In genomic region chr2:45199973-45200372, GRCh38 we compare ENCODE assay signal across 21 cellular contexts.
DNase-seq lines count a peak whose midpoint lies in the region; TF ChIP-seq lines count a peak whose summit lies in the region.
"Had no signal": no experiment of that assay in that cellular context is flagged by ENCODE, and none has a peak within 500 bp of the region (broad histone marks: within the 10 kb centered on the region; RNA-seq: fewer than 3 reads in every experiment).

No MANE protein-coding gene starts in this region.

- TF ChIP-seq CTCF in fibroblast of pulmonary artery (IDR thresholded peaks at IDR 0.05; ENCODE audit: low read length, missing control alignments): no peak
- TF ChIP-seq CTCF in retinal pigment epithelial cell (conservative IDR thresholded peaks at IDR 0.05; ENCODE audit: low read depth, low read length): no peak

- H3K27me3 ChIP-seq in SJCRH30: no peaks in the 10 kb centered on the region; the same call in 1 of the 2 replicates
- H3K27me3 ChIP-seq: left lung, spleen, upper lobe of left lung had no signal

- H3K9me3 ChIP-seq in SJCRH30 (replicated peaks): peaks cover 12% of the 10 kb centered on the region
- H3K9me3 ChIP-seq: HAP-1, left lung, upper lobe of left lung had no signal

- H3K36me3 ChIP-seq in SJCRH30: no peaks in the 10 kb centered on the region
- H3K36me3 ChIP-seq: HAP-1, left lung, spleen, upper lobe of left lung had no signal

- H3K4me1 ChIP-seq in SJCRH30: peaks cover 10% of the 10 kb centered on the region
- H3K4me1 ChIP-seq: HAP-1, left lung, spleen, upper lobe of left lung had no signal

- no peak overlapping the region for H3K27ac ChIP-seq in SJCRH30
- H3K27ac ChIP-seq: left lung, spleen, upper lobe of left lung had no signal

- H3K4me3 ChIP-seq in SJCRH30 (no peak overlapping the region), fibroblast of pulmonary artery (replicated peaks; ENCODE audit: low read depth, low read length) (no peak overlapping the region), retinal pigment epithelial cell (ENCODE audit: low read length) (no peak overlapping the region)
- H3K4me3 ChIP-seq: HAP-1, left lung, spleen, upper lobe of left lung had no signal

- DNase-seq in LHCN-M2 (ENCODE audit: low read depth) (peak; percentile 90), SJCRH30 (peak; percentile 65 to 71), fibroblast of pulmonary artery (ENCODE audit: low read depth) (peak; percentile 27), retinal pigment epithelial cell (ENCODE audit: low read depth) (peak; percentile 76), NCI-H510A treated with DMSO at 0.1 percent for 48 hours (lab: John Stamatoyannopoulos, UW) (no peak), NCI-H1436 (lab: John Stamatoyannopoulos, UW) (no peak)
- DNase-seq in activated CD4-positive, alpha-beta T cell treated with anti-CD3 and anti-CD28 coated beads for 1 hour: no peak
- DNase-seq: activated CD4-positive, alpha-beta T cell treated with anti-CD3 and anti-CD28 coated beads, Interleukin-2, amount 10 ng/mL, durations not matched to agents 24 days and 14 days; activated naive CD8-positive, alpha-beta T cell treated with anti-CD3 and anti-CD28 coated beads for 36 hours; CD8-positive, alpha-beta T cell; DND-41; left lung; midbrain; NCI-H2029 treated with DMSO at 0.1 percent for 48 hours; NCI-H510A; nephron progenitor cell; spleen; stimulated activated CD4-positive, alpha-beta T cell treated with anti-CD3 and anti-CD28 coated beads, Interleukin-4, amount 100 ng/mL, for 4 hours; T-cell; upper lobe of left lung had no signal

Comparison
In these comparisons a context has a peak if more than half of its experiments do, and no peak if none do; other contexts are left out.
1. DNase-seq: peak in LHCN-M2 (single experiment), SJCRH30 (2 of 2), fibroblast of pulmonary artery (single experiment) and retinal pigment epithelial cell (single experiment); none in activated CD4-positive, alpha-beta T cell treated with anti-CD3 and anti-CD28 coated beads for 1 hour (single experiment), NCI-H510A treated with DMSO at 0.1 percent for 48 hours (single experiment) and NCI-H1436 (single experiment).